1 cellular context compared by ENCODE assay signal in the genomic region with DNA sequence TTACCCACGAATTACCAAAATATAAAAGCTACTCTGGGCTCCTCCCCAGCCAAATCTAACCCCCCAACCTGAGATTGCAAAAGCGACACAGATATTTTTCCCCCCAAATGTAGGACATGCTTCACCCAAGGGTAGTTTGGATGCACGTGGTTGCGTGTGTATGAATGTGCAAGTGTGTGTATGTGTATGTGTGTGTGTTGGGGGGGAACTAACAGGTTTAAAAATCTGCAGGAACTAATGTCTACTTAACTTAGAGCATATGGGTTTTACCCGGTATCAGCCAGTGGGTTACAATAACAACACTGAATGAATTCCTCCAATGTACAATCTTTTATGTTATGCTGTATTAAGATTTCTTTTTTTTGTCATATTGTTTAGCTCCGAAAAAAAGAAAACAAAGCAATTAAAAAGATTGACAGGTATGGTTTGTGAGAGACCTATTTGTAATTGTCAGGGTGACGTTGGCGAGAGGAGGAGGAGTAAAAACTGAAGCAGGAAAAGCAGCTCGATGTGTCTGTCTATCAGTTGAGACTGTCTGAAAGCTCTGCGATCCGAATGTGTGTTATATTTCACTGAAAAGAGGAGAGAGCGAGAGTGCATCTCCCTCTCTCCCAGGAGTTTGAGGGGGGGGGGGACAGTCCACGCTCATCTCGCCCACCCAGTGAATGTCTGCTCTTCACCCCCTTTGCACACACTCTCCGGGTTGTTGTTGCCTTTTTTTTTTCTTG.
TF ChIP-seq lines count a peak whose summit lies in the region.

A gene with protein sequence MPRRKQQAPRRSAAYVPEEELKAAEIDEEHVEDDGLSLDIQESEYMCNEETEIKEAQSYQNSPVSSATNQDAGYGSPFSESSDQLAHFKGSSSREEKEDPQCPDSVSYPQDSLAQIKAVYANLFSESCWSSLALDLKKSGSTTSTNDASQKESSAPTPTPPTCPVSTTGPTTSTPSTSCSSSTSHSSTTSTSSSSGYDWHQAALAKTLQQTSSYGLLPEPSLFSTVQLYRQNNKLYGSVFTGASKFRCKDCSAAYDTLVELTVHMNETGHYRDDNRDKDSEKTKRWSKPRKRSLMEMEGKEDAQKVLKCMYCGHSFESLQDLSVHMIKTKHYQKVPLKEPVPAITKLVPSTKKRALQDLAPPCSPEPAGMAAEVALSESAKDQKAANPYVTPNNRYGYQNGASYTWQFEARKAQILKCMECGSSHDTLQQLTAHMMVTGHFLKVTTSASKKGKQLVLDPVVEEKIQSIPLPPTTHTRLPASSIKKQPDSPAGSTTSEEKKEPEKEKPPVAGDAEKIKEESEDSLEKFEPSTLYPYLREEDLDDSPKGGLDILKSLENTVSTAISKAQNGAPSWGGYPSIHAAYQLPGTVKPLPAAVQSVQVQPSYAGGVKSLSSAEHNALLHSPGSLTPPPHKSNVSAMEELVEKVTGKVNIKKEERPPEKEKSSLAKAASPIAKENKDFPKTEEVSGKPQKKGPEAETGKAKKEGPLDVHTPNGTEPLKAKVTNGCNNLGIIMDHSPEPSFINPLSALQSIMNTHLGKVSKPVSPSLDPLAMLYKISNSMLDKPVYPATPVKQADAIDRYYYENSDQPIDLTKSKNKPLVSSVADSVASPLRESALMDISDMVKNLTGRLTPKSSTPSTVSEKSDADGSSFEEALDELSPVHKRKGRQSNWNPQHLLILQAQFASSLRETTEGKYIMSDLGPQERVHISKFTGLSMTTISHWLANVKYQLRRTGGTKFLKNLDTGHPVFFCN (N-terminal part only) (plus strand): TSS at position 524 of the 728 bp plus-strand sequence. CDS start 1,080 bp downstream, outside the sequence.

TF ChIP-seq in HCT116, 20 proteins besides CTCF, POLR2A, EP300 and RAD21 (continued from another document):
- TF ChIP-seq, protein P1, sequence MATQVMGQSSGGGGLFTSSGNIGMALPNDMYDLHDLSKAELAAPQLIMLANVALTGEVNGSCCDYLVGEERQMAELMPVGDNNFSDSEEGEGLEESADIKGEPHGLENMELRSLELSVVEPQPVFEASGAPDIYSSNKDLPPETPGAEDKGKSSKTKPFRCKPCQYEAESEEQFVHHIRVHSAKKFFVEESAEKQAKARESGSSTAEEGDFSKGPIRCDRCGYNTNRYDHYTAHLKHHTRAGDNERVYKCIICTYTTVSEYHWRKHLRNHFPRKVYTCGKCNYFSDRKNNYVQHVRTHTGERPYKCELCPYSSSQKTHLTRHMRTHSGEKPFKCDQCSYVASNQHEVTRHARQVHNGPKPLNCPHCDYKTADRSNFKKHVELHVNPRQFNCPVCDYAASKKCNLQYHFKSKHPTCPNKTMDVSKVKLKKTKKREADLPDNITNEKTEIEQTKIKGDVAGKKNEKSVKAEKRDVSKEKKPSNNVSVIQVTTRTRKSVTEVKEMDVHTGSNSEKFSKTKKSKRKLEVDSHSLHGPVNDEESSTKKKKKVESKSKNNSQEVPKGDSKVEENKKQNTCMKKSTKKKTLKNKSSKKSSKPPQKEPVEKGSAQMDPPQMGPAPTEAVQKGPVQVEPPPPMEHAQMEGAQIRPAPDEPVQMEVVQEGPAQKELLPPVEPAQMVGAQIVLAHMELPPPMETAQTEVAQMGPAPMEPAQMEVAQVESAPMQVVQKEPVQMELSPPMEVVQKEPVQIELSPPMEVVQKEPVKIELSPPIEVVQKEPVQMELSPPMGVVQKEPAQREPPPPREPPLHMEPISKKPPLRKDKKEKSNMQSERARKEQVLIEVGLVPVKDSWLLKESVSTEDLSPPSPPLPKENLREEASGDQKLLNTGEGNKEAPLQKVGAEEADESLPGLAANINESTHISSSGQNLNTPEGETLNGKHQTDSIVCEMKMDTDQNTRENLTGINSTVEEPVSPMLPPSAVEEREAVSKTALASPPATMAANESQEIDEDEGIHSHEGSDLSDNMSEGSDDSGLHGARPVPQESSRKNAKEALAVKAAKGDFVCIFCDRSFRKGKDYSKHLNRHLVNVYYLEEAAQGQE (IDR thresholded peaks at IDR 0.05; ENCODE audit: low read depth) = no peak
- peak; percentile 79 for TF ChIP-seq SRF (IDR thresholded peaks at IDR 0.05; ENCODE audit: low read depth)
- no peak for TF ChIP-seq CBX3 (IDR thresholded peaks at IDR 0.05; ENCODE audit: low read depth)
- 0 out of 2 replicates have a peak, but pooled peaks have one; percentile 31 for TF ChIP-seq SP1 (IDR thresholded peaks at IDR 0.05; ENCODE audit: low read depth)
- no peak for TF ChIP-seq CEBPB (IDR thresholded peaks at IDR 0.05; ENCODE audit: low read depth)
- no peak; the same call in 1 of the 2 replicates for TF ChIP-seq POLR2AphosphoS5 (IDR thresholded peaks at IDR 0.05; ENCODE audit: low read depth, low read length)
- no peak for TF ChIP-seq ZNF274 (IDR thresholded peaks at IDR 0.05; ENCODE audit: low read depth, low read length)
- TF ChIP-seq EGR1 (IDR thresholded peaks at IDR 0.05; ENCODE audit: low read depth) = no peak
- TF ChIP-seq, protein P2, sequence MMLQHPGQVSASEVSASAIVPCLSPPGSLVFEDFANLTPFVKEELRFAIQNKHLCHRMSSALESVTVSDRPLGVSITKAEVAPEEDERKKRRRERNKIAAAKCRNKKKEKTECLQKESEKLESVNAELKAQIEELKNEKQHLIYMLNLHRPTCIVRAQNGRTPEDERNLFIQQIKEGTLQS (IDR thresholded peaks at IDR 0.05) = no peak
- TF ChIP-seq JUND (IDR thresholded peaks at IDR 0.05) = no peak
- TF ChIP-seq, protein P3, sequence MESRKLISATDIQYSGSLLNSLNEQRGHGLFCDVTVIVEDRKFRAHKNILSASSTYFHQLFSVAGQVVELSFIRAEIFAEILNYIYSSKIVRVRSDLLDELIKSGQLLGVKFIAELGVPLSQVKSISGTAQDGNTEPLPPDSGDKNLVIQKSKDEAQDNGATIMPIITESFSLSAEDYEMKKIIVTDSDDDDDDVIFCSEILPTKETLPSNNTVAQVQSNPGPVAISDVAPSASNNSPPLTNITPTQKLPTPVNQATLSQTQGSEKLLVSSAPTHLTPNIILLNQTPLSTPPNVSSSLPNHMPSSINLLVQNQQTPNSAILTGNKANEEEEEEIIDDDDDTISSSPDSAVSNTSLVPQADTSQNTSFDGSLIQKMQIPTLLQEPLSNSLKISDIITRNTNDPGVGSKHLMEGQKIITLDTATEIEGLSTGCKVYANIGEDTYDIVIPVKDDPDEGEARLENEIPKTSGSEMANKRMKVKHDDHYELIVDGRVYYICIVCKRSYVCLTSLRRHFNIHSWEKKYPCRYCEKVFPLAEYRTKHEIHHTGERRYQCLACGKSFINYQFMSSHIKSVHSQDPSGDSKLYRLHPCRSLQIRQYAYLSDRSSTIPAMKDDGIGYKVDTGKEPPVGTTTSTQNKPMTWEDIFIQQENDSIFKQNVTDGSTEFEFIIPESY (IDR thresholded peaks at IDR 0.05; ENCODE audit: extremely low read depth, insufficient replicate concordance, low read length) = no peak
- TF ChIP-seq YY1 (IDR thresholded peaks at IDR 0.05; ENCODE audit: extremely low read depth, insufficient replicate concordance, low read depth, low read length) = no peak
